6 cellular contexts compared by ENCODE assay signal in genomic region chr17:7383742-7384488, GRCh38. TPM values are rescaled to one million over a fixed set of nuclear protein-coding genes. Genes with fewer than 3 reads are reported as not detected.
DNase-seq lines count a peak whose midpoint lies in the region; ATAC-seq and TF ChIP-seq lines count a peak whose summit lies in the region.

No MANE protein-coding gene starts in this region.

- H3K4me3 ChIP-seq in BE2C (ENCODE audit: low read depth, low read length) = peak overlapping the region; percentile 45
- peak overlapping the region; percentile 65 for H3K4me3 ChIP-seq in iPS-18a (ENCODE audit: low read length)

- H3K36me3 ChIP-seq in BE2C (no peaks in the 10 kb centered on the region), iPS-18a (ENCODE audit: control insufficient read depth, low read depth, low read length) (peaks cover under 1% of the 10 kb centered on the region)

- H3K27me3 ChIP-seq in BE2C (0 out of 2 replicates have a peak, but pooled peaks cover 3% of the 10 kb centered on the region), iPS-18a (ENCODE audit: control insufficient read depth, insufficient read depth, low read length) (peaks cover 53% of the 10 kb centered on the region)

- H3K27ac ChIP-seq in iPS-18a (ENCODE audit: low read length) = no peak overlapping the region

- H3K9me3 ChIP-seq in BE2C = no peaks in the 10 kb centered on the region
- peaks cover 7% of the 10 kb centered on the region for H3K9me3 ChIP-seq in iPS-18a (ENCODE audit: control insufficient read depth, low read depth, low read length)

- TF ChIP-seq CTCF in BE2C (IDR thresholded peaks at IDR 0.05; ENCODE audit: low read depth, low read length) = no peak

- DNase-seq in BE2C (peak; percentile 62), activated T-cell treated with anti-CD3 and anti-CD28 coated beads for 4 hours (peak; percentile 64)
- peak; percentile 82 for DNase-seq in stimulated activated CD8-positive, alpha-beta memory T cell treated with anti-CD3 and anti-CD28 coated beads, Interleukin-4, amount 100 ng/mL, for 48 hours

- ATAC-seq in HG03108 (IDR thresholded peaks at IDR 0.05; ENCODE audit: unreplicated experiment) (peak; percentile 66), HG03457 (IDR thresholded peaks at IDR 0.05; ENCODE audit: unreplicated experiment) (no peak)

- H3K4me1 ChIP-seq in BE2C = no peaks in the 10 kb centered on the region
- peaks cover 10% of the 10 kb centered on the region for H3K4me1 ChIP-seq in iPS-18a (ENCODE audit: control insufficient read depth, low read depth, low read length)

- no peak overlapping the region for H3K9ac ChIP-seq in iPS-18a (ENCODE audit: low read length)

RNA-seq across cellular contexts. Expression of gene TNK1, which starts 3.0 kb away (rescaled TPM):
- 0.45 TPM for polyA plus RNA-seq in BE2C (2012; ENCODE audit: insufficient read depth, insufficient read length, low read depth)

RNA-seq across cellular contexts. Expression of gene PLSCR3, which starts 10.4 kb away (rescaled TPM):
- 14.8 TPM for polyA plus RNA-seq in BE2C (2012; ENCODE audit: insufficient read depth, insufficient read length, low read depth)

RNA-seq across cellular contexts. Expression of gene TMEM256, which starts 20.0 kb away (rescaled TPM):
- polyA plus RNA-seq in BE2C (2012; ENCODE audit: insufficient read depth, insufficient read length, low read depth) = 22.2 TPM

RNA-seq across cellular contexts. Expression of gene NLGN2, which starts 23.7 kb away (rescaled TPM):
- polyA plus RNA-seq in BE2C (2012; ENCODE audit: insufficient read depth, insufficient read length, low read depth) = 12.4 TPM

RNA-seq across cellular contexts. Expression of gene TMEM95, which starts 29.0 kb away (rescaled TPM):
- polyA plus RNA-seq in BE2C (2012; ENCODE audit: insufficient read depth, insufficient read length, low read depth) = not detected
